1 cellular context compared by ENCODE assay signal in genomic region chr18:49652841-49653240, GRCh38.
TF ChIP-seq lines count a peak whose summit lies in the region.

No MANE protein-coding gene starts in this region.

TF ChIP-seq in GM23338, 12 proteins besides CTCF, POLR2A, EP300 and RAD21 (continued from another document):
- TF ChIP-seq ZNF462 (CRISPR knock-in tag; IDR thresholded peaks at IDR 0.05) (no peak), EZH2phosphoT487 (IDR thresholded peaks at IDR 0.05; ENCODE audit: unreplicated experiment) (no peak), REST (IDR thresholded peaks at IDR 0.05; ENCODE audit: unreplicated experiment) (no peak)
